11 cellular contexts compared by ENCODE assay signal in the genomic region with DNA sequence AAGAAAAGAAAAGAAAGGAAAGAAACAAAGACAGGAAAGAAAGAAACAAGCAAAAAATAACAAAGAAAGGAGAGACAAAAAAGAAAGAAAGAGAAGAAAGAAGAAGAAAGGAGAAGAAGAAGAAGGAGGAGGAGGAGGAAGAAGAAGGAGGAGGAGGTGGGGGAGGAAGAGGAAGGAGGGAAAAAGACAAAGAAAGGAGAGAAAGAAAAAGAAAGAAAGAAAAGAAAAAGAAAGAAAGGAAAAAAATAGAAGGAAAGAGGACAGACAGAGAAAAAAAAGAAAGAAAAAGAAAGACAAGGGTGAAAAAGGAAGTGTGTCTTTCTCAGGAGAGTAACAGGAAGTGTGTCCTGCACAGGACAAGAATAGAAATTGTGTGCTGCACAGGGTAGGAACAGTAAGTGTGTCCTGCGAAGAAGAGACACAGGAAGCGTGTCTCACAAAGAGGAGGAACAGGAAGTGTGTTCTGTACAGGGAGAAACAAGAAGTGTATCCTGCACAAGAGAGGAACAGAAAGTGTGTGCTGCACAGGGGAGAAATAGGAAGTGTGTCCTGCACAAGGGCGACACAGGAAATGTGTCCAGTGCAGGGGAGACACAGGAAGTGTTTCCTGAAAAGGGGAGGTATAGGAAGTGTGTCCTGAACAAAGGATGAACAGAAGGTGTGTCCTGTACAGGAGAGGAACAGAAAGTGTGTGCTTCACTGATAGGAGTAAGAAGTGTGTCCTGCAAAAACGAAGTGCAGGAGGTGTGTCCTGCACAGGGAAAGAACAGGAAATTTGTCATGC.
DNase-seq lines count a peak whose midpoint lies in the region; ATAC-seq and TF ChIP-seq lines count a peak whose summit lies in the region.
"Had no signal": no experiment of that assay in that cellular context is flagged by ENCODE, and none has a peak within 500 bp of the region (broad histone marks: within the 10 kb centered on the region; RNA-seq: fewer than 3 reads in every experiment).

No MANE protein-coding gene starts in this region.

- peaks cover 13% of the 10 kb centered on the region for H3K4me1 ChIP-seq in OCI-LY3 (ENCODE audit: low read length)

- peak overlapping the region; percentile 78 for H3K4me3 Mint-ChIP-seq in endothelial cell (ENCODE audit: unreplicated experiment)

- H3K4me1 Mint-ChIP-seq in endothelial cell (ENCODE audit: unreplicated experiment): peaks cover 5% of the 10 kb centered on the region

- peak overlapping the region; percentile 61 for H3K27ac Mint-ChIP-seq in endothelial cell (ENCODE audit: unreplicated experiment)

- peak; percentile 38 for ATAC-seq in GM21529 (IDR thresholded peaks at IDR 0.05; ENCODE audit: unreplicated experiment)
- ATAC-seq: sciatic nerve had no signal

- DNase-seq in D341Med (ENCODE audit: low spot score): peak; percentile 35
- no peak for DNase-seq in endothelial cell (ENCODE audit: low spot score)
- no peak for DNase-seq in H7
- DNase-seq in NCI-H748 treated with DMSO at 0.1 percent for 48 hours (lab: John Stamatoyannopoulos, UW): no peak
- DNase-seq in NCI-H2227 (lab: John Stamatoyannopoulos, UW; ENCODE audit: unreplicated experiment): no peak
- DNase-seq in activated CD4-positive, CD25-positive, alpha-beta regulatory T cell (lab: John Stamatoyannopoulos, UW): no peak
- DNase-seq: activated CD4-positive, alpha-beta T cell treated with anti-CD3 and anti-CD28 coated beads, Interleukin-2, amount 50 U/mL, for 1 hour; NCI-H146 had no signal

- H3K27me3 ChIP-seq in OCI-LY3 (ENCODE audit: low read depth, low read length) (no peaks in the 10 kb centered on the region), H7 (ENCODE audit: control insufficient read depth, insufficient read depth, low read length) (no peaks in the 10 kb centered on the region)

- H3K9me3 ChIP-seq in OCI-LY3 (ENCODE audit: insufficient read depth, low read length): no peaks in the 10 kb centered on the region

- H3K27ac ChIP-seq in OCI-LY3 (ENCODE audit: low read length): 0 out of 2 replicates have a peak overlapping the region, but pooled peaks have one; percentile 8

- H3K27me3 Mint-ChIP-seq in endothelial cell (ENCODE audit: unreplicated experiment): peaks cover 2% of the 10 kb centered on the region

- H3K4me3 ChIP-seq in OCI-LY3 (ENCODE audit: low read length): peak overlapping the region; percentile 32; the same call in 1 of the 2 replicates
- H3K4me3 ChIP-seq in H7 (ENCODE audit: insufficient read depth, low read depth, low read length): no peak overlapping the region

- H4K20me1 ChIP-seq in OCI-LY3 (ENCODE audit: insufficient read depth, low read length): no peaks in the 10 kb centered on the region

- H3K4me2 ChIP-seq in OCI-LY3 (ENCODE audit: low read length): peak overlapping the region; percentile 24; the same call in 1 of the 2 replicates

- TF ChIP-seq CTCF in OCI-LY3 (IDR thresholded peaks at IDR 0.05; ENCODE audit: low read depth, low read length) (no peak), endothelial cell (IDR thresholded peaks at IDR 0.05; ENCODE audit: unreplicated experiment) (no peak)

- no peak overlapping the region for H3K9ac ChIP-seq in OCI-LY3 (ENCODE audit: low read length)

- no peaks in the 10 kb centered on the region for H3K79me2 ChIP-seq in OCI-LY3 (ENCODE audit: low read length)

- peaks cover 24% of the 10 kb centered on the region for H3K36me3 Mint-ChIP-seq in endothelial cell (ENCODE audit: low read depth, unreplicated experiment)

- peak overlapping the region; percentile 58; the same call in 1 of the 2 replicates for H2AFZ ChIP-seq in OCI-LY3 (ENCODE audit: low read depth, low read length)

- H3K36me3 ChIP-seq in OCI-LY3 (replicated peaks; ENCODE audit: low read depth, low read length) (peaks cover 5% of the 10 kb centered on the region), H7 (replicated peaks; ENCODE audit: control insufficient read depth, insufficient read depth, low read length) (no peaks in the 10 kb centered on the region)

- H3K9me3 Mint-ChIP-seq in endothelial cell (ENCODE audit: unreplicated experiment): peaks cover 28% of the 10 kb centered on the region
